5 cellular contexts compared by ENCODE assay signal in genomic region chr5:121271546-121271945, GRCh38.
"Had no signal": no experiment of that assay in that cellular context is flagged by ENCODE, and none has a peak within 500 bp of the region (broad histone marks: within the 10 kb centered on the region; RNA-seq: fewer than 3 reads in every experiment).

No MANE protein-coding gene starts in this region.

- H3K9ac ChIP-seq: GM23248 had no signal

- H3K27me3 Mint-ChIP-seq: IgD-negative memory B cell had no signal

- DNase-seq: GM23248, H9, HCEC 1CT had no signal

- H3K4me3 ChIP-seq: GM23248 had no signal

- H3K36me3 Mint-ChIP-seq: IgD-negative memory B cell had no signal

- H3K27ac Mint-ChIP-seq: IgD-negative memory B cell had no signal

- H3K27ac ChIP-seq: GM23248, HL-60 had no signal

- H3K4me3 Mint-ChIP-seq: H9, IgD-negative memory B cell had no signal

- H3K4me1 Mint-ChIP-seq: IgD-negative memory B cell had no signal
